8 cellular contexts compared by ENCODE assay signal in genomic region chr4:18882468-18882867, GRCh38.
DNase-seq lines count a peak whose midpoint lies in the region; ATAC-seq, FAIRE-seq and TF ChIP-seq lines count a peak whose summit lies in the region.

No MANE protein-coding gene starts in this region.

- no peaks in the 10 kb centered on the region for H3K9me3 ChIP-seq in trophoblast cell (ENCODE audit: insufficient read depth, low read depth, low read length)

- H4K91ac ChIP-seq in trophoblast cell (ENCODE audit: low read depth, low read length), result peak overlapping the region; percentile 70

- H4K8ac ChIP-seq in trophoblast cell (ENCODE audit: low read depth, low read length), result no peak overlapping the region

- H2AK5ac ChIP-seq in trophoblast cell (ENCODE audit: low read length), result no peak overlapping the region

- TF ChIP-seq CTCF in fibroblast of mammary gland (conservative IDR thresholded peaks at IDR 0.05; ENCODE audit: control insufficient read depth, insufficient read depth, low read depth, low read length), result no peak

- H3K23ac ChIP-seq in trophoblast cell (ENCODE audit: low read length), result no peak overlapping the region

- no peaks in the 10 kb centered on the region for H3K27me3 ChIP-seq in trophoblast cell (ENCODE audit: insufficient read depth, low read length)

- peak; percentile 77 for FAIRE-seq in RCC 7860 (lab: Jason Lieb, UNC)

- DNase-seq in H4 (ENCODE audit: low spot score), result peak; percentile 48
- DNase-seq in RCC 7860 (ENCODE audit: low spot score), result peak; percentile 85
- peak; percentile 30 for DNase-seq in fibroblast of mammary gland (ENCODE audit: low read depth)
- DNase-seq in trophoblast cell, result peak; percentile 7 to 75
- no peak for DNase-seq in activated effector memory CD4-positive, alpha-beta T cell treated with anti-CD3 and anti-CD28 coated beads, Interleukin-2, amount 50 U/mL, for 16 hours
- no peak for DNase-seq in central memory CD4-positive, alpha-beta T cell

- no peak overlapping the region for H4K12ac ChIP-seq in trophoblast cell (ENCODE audit: low read depth, low read length)

- peak overlapping the region; percentile 34 for H3K4me2 ChIP-seq in trophoblast cell (ENCODE audit: low read length)

- H3K79me2 ChIP-seq in trophoblast cell (ENCODE audit: control insufficient read depth, insufficient read depth, low read length, poor library complexity), result no peaks in the 10 kb centered on the region

- peak overlapping the region; percentile 90 for H2BK5ac ChIP-seq in trophoblast cell (ENCODE audit: low read depth, low read length, poor library complexity)

- peak overlapping the region; percentile 73 for H3K14ac ChIP-seq in trophoblast cell (ENCODE audit: low read length)

- no peak overlapping the region for H2AFZ ChIP-seq in trophoblast cell (ENCODE audit: insufficient read depth, low read length, poor library complexity)

- peak overlapping the region; percentile 77 for H2BK12ac ChIP-seq in trophoblast cell (ENCODE audit: low read length)

- H3K18ac ChIP-seq in trophoblast cell (ENCODE audit: low read length), result no peak overlapping the region

- no peak for ATAC-seq in HG03442 (IDR thresholded peaks at IDR 0.05; ENCODE audit: unreplicated experiment)
- ATAC-seq in HG02884 (IDR thresholded peaks at IDR 0.05; ENCODE audit: unreplicated experiment), result no peak

- no peak overlapping the region for H3K9ac ChIP-seq in trophoblast cell (ENCODE audit: low read length)

- no peak overlapping the region for H3K4me3 ChIP-seq in fibroblast of mammary gland (ENCODE audit: control insufficient read depth, low read depth, low read length)
- H3K4me3 ChIP-seq in trophoblast cell (ENCODE audit: low read depth, low read length), result no peak overlapping the region

- H3K4me1 ChIP-seq in trophoblast cell (ENCODE audit: control insufficient read depth in 1 of 2, insufficient read depth in 2 of 2, low read length in 2 of 2), result peaks cover 0 to 3% of the 10 kb centered on the region in 2 experiments

- H2BK120ac ChIP-seq in trophoblast cell (ENCODE audit: insufficient read depth, low read length, poor library complexity), result peak overlapping the region; percentile 88

- H3K4ac ChIP-seq in trophoblast cell (ENCODE audit: low read depth, low read length), result no peak overlapping the region

- peaks cover 4% of the 10 kb centered on the region for H3K79me1 ChIP-seq in trophoblast cell (ENCODE audit: low read length)

- no CpG with 5 or more reads among the region's 3 CpGs for WGBS in trophoblast cell (ENCODE audit: extremely low coverage, insufficient coverage, insufficient read length)

- H3K27ac ChIP-seq in trophoblast cell (ENCODE audit: low read depth, low read length), result peak overlapping the region; percentile 73

- no peaks in the 10 kb centered on the region for H3K36me3 ChIP-seq in trophoblast cell (ENCODE audit: control insufficient read depth in 1 of 2, insufficient read depth in 2 of 2, low read length in 2 of 2)

Comparison
In these comparisons a context has a peak if more than half of its experiments do, and no peak if none do; other contexts are left out.
1. DNase-seq: peak in H4 (single experiment), RCC 7860 (single experiment), fibroblast of mammary gland (single experiment) and trophoblast cell (2 of 2); none in activated effector memory CD4-positive, alpha-beta T cell treated with anti-CD3 and anti-CD28 coated beads, Interleukin-2, amount 50 U/mL, for 16 hours (single experiment) and central memory CD4-positive, alpha-beta T cell (single experiment).